17 cellular contexts compared by ENCODE assay signal in genomic region chr4:26404597-26405323, GRCh38.
A peak's percentile ranks its signal among the peaks of the same experiment; 100 is the strongest.
DNase-seq lines count a peak whose midpoint lies in the region; ATAC-seq and TF ChIP-seq lines count a peak whose summit lies in the region.
"Had no signal": no experiment of that assay in that cellular context is flagged by ENCODE, and none has a peak within 500 bp of the region (broad histone marks: within the 10 kb centered on the region; RNA-seq: fewer than 3 reads in every experiment).

No MANE protein-coding gene starts in this region.

- CTCF ChIA-PET in Caco-2 (lab: Charles Lee): interaction anchor here (0.7 to 1.2 kb wide), 3 partner anchors 32 to 80 kb away, joined by 3 to 4 read pairs (median 4); no protein-coding TSS in a partner anchor

- no peak overlapping the region for H3K4me3 Mint-ChIP-seq in Caco-2 (ENCODE audit: unreplicated experiment)
- H3K4me3 Mint-ChIP-seq: activated CD4-positive, alpha-beta T cell treated with anti-CD3 and anti-CD28 coated beads for 36 hours; B cell; T-cell had no signal

- no peak overlapping the region for H3K27ac Mint-ChIP-seq in Caco-2 (ENCODE audit: unreplicated experiment)
- H3K27ac Mint-ChIP-seq: activated CD4-positive, alpha-beta T cell treated with anti-CD3 and anti-CD28 coated beads for 36 hours; B cell; T-cell had no signal

- POLR2A ChIA-PET in Caco-2 (lab: Charles Lee): interaction anchor here (0.6 kb wide), 1 partner anchor 417 kb away, joined by 3 read pairs; no protein-coding TSS in a partner anchor

- peaks cover 12% of the 10 kb centered on the region for H3K9me3 Mint-ChIP-seq in Caco-2 (ENCODE audit: unreplicated experiment)

- H3K36me3 Mint-ChIP-seq in Caco-2 (ENCODE audit: insufficient read depth, unreplicated experiment): peaks cover 13% of the 10 kb centered on the region

- DNase-seq in Caco-2 (peak in 1 of 2 experiments; percentile 4), HuH-7 (ENCODE audit: low spot score) (peak; percentile 26), myocyte (ENCODE audit: low read depth) (peak; percentile 59), NCI-H345 treated with DMSO at 0.1 percent for 48 hours (lab: John Stamatoyannopoulos, UW; ENCODE audit: unreplicated experiment) (no peak), NCI-H1694 treated with DMSO at 0.1 percent for 48 hours (lab: John Stamatoyannopoulos, UW) (no peak), occipital lobe (lab: John Stamatoyannopoulos, UW) (no peak)
- DNase-seq: activated CD4-positive, alpha-beta T cell treated with anti-CD3 and anti-CD28 coated beads for 36 hours; DMS79; foreskin keratinocyte; NCI-H2081; NCI-H69; stimulated activated CD4-positive, alpha-beta T cell treated with anti-CD3 and anti-CD28 coated beads, Interleukin-4, amount 100 ng/mL, for 4 hours; T-cell had no signal

- no TSS peak for BruUV-seq in Caco-2 (replicated peaks; lab: Mats Ljungman, UMichigan)

- intact Hi-C loops in Caco-2 (cut with micrococcal nuclease; ENCODE audit: unreplicated experiment): no loop called here

- H3K4me3 ChIP-seq in Caco-2 (ENCODE audit: low read depth, low read length): no peak overlapping the region
- H3K4me3 ChIP-seq: thoracic aorta had no signal

- H3K36me3 ChIP-seq in Caco-2 (ENCODE audit: control insufficient read depth, insufficient read depth, low read length): peaks cover 2% of the 10 kb centered on the region

- TF ChIP-seq CTCF in Caco-2 (IDR thresholded peaks at IDR 0.05; ENCODE audit: insufficient read depth in 1 of 2, low read depth in 1 of 2, low read length in 1 of 2, severe bottlenecking in 1 of 2, unreplicated experiment in 1 of 2): peak; percentile 22 to 28
- peak; percentile 56 for TF ChIP-seq CTCF in VCaP (conservative IDR thresholded peaks at IDR 0.05)

- peaks cover 12% of the 10 kb centered on the region for H3K4me1 Mint-ChIP-seq in Caco-2 (ENCODE audit: low read depth, unreplicated experiment)

- peaks cover 6% of the 10 kb centered on the region for H3K4me1 ChIP-seq in Caco-2
- H3K4me1 ChIP-seq: foreskin keratinocyte had no signal

- H3K9me3 ChIP-seq in Caco-2: 0 out of 2 replicates have a peak, but pooled peaks cover 10% of the 10 kb centered on the region
- H3K9me3 ChIP-seq: thoracic aorta had no signal

- no peaks in the 10 kb centered on the region for H3K27me3 Mint-ChIP-seq in Caco-2 (ENCODE audit: insufficient read depth, unreplicated experiment)
- H3K27me3 Mint-ChIP-seq: activated CD4-positive, alpha-beta T cell treated with anti-CD3 and anti-CD28 coated beads for 36 hours; B cell; T-cell had no signal

- no peak overlapping the region for H3K27ac ChIP-seq in VCaP
- H3K27ac ChIP-seq: foreskin keratinocyte, thoracic aorta had no signal

- no peak for ATAC-seq in HG02885 (IDR thresholded peaks at IDR 0.05; ENCODE audit: poor library complexity, unreplicated experiment)
- ATAC-seq: activated CD4-positive, alpha-beta T cell treated with anti-CD3 and anti-CD28 coated beads for 36 hours; foreskin keratinocyte; T-cell had no signal

- no peaks in the 10 kb centered on the region for H3K27me3 ChIP-seq in Caco-2 (replicated peaks; ENCODE audit: control insufficient read depth, insufficient read depth, low read length)
- H3K27me3 ChIP-seq: foreskin keratinocyte had no signal

Comparison
In these comparisons a context has a peak if more than half of its experiments do, and no peak if none do; other contexts are left out.
1. DNase-seq: peak in HuH-7 (single experiment) and myocyte (single experiment); none in NCI-H345 treated with DMSO at 0.1 percent for 48 hours (single experiment), NCI-H1694 treated with DMSO at 0.1 percent for 48 hours (single experiment) and occipital lobe (single experiment).